In the genomic region with DNA sequence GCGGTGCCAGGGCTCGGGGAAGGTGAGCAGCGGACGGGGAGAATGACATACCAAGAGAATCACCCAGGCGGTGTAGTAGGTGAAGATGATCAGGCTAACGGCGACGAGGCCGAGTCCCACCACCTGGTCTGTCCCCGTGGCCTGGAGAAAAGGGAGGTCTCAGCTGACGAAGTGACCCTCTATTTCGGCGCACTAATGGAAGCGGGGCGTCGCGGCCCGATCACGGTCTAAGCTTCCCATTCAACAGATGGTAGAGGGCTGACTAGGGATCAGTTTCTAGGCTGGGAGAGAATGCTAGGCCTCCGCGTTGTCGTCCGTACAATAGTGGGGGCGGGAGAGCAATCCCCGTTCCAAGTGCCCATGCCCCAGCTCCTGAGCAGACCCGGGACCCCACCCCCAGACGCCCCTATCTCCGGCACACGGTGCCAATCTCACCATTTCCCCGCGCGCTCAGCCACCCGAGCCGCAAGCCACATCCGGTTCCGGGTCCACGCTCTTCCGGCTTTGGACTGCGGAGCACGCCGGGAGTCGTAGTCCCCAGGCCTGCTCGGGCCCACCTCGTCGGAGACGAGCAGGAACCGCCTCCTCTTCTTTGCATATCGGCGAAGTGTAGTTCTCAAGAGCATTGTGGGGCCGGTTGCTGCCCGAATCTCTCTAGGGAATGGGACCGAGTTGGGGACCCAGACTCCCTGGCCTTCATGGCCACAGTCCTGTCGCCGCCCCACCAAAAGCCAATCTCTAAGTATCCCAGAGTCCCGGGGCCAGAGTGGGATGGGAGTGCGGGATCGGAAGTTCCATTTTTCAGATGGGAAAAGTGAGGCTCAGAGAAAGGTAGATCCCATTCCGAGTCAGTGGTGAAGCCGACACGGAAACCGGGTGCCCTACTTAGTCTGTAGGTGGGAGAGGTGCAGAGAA, we compare ENCODE assay signal across 8 cellular contexts. TPM values are rescaled to one million over a fixed set of nuclear protein-coding genes. Genes with fewer than 3 reads are reported as not detected.
A peak's percentile ranks its signal among the peaks of the same experiment; 100 is the strongest.
DNase-seq lines count a peak whose midpoint lies in the region; ATAC-seq and TF ChIP-seq lines count a peak whose summit lies in the region.

A gene with protein sequence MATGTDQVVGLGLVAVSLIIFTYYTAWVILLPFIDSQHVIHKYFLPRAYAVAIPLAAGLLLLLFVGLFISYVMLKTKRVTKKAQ (minus strand): TSS at position 472 of the 915 bp plus-strand sequence. CDS start 34 bp downstream, at position 438.

- H3K4me3 ChIP-seq in BE2C (ENCODE audit: low read depth, low read length) = peak within 1 kb of the TSS; percentile 77
- H3K4me3 ChIP-seq in lower leg skin (ENCODE audit: low read depth, poor library complexity, severe bottlenecking) = peak within 1 kb of the TSS; percentile 30

- DNase-seq in BE2C (peak; percentile 87), NCI-H748 treated with DMSO at 0.1 percent for 48 hours (lab: John Stamatoyannopoulos, UW) (peak; percentile 30), ecto neural progenitor cell (ENCODE audit: low spot score) (peak; percentile 84), lower leg skin (ENCODE audit: low spot score in 2 of 2) (peak; percentile 65 to 94)
- DNase-seq in activated CD4-positive, alpha-beta memory T cell treated with anti-CD3 and anti-CD28 coated beads for 36 hours = peak; percentile 91
- DNase-seq in stimulated activated CD4-positive, alpha-beta T cell treated with anti-CD3 and anti-CD28 coated beads, Interleukin-4, amount 100 ng/mL, for 24 hours = peak; percentile 85

- 4 to 6% methylated on average over 54 to 57 of the region's 61 CpGs for WGBS in lower leg skin, 2 donors

- peak within 1 kb of the TSS; percentile 89 for H3K27ac Mint-ChIP-seq in activated CD4-positive, alpha-beta memory T cell treated with anti-CD3 and anti-CD28 coated beads for 36 hours

- H3K4me1 ChIP-seq in BE2C = peaks cover 5% of the 10 kb centered on the region

- intact Hi-C loops in activated CD4-positive, alpha-beta memory T cell treated with anti-CD3 and anti-CD28 coated beads for 36 hours (cut with micrococcal nuclease) = loop anchor here (2.0 to 5.0 kb wide), 2 partner anchors 33 to 180 kb away; no protein-coding TSS in a partner anchor
- intact Hi-C loops in lower leg skin (cut with DNase I; ENCODE audit: low total_unique reads) = no loop called here

- TF ChIP-seq POLR2A in GM19193 (IDR thresholded peaks at IDR 0.05; ENCODE audit: extremely low read depth, insufficient read depth, insufficient read length) (peak; percentile 87), lower leg skin (IDR thresholded peaks at IDR 0.05) (no peak)

- peak; percentile 89 for ATAC-seq in HG03432 (IDR thresholded peaks at IDR 0.05; ENCODE audit: unreplicated experiment)

- peak within 1 kb of the TSS; percentile 90 for H3K4me3 Mint-ChIP-seq in activated CD4-positive, alpha-beta memory T cell treated with anti-CD3 and anti-CD28 coated beads for 36 hours

- peaks cover 43% of the 10 kb centered on the region for H3K4me1 Mint-ChIP-seq in activated CD4-positive, alpha-beta memory T cell treated with anti-CD3 and anti-CD28 coated beads for 36 hours (ENCODE audit: low read depth)

- POLR2A ChIA-PET in activated CD4-positive, alpha-beta memory T cell treated with anti-CD3 and anti-CD28 coated beads for 36 hours (lab: Charles Lee) = interaction anchor here (0.7 to 1.0 kb wide), 2 partner anchors 9 to 97 kb away, joined by 3 read pairs; no protein-coding TSS in a partner anchor

- H3K9me3 ChIP-seq in BE2C = no peaks in the 10 kb centered on the region

- peaks cover 34% of the 10 kb centered on the region for H3K36me3 Mint-ChIP-seq in activated CD4-positive, alpha-beta memory T cell treated with anti-CD3 and anti-CD28 coated beads for 36 hours

- CTCF ChIA-PET in activated CD4-positive, alpha-beta memory T cell treated with anti-CD3 and anti-CD28 coated beads for 36 hours (lab: Charles Lee) = interaction anchor here (1.1 to 15.3 kb wide), 4 partner anchors 15 to 99 kb away, joined by 3 to 347 read pairs (median 6); no protein-coding TSS in a partner anchor

- H3K9me3 Mint-ChIP-seq in activated CD4-positive, alpha-beta memory T cell treated with anti-CD3 and anti-CD28 coated beads for 36 hours = no peaks in the 10 kb centered on the region

- no peaks in the 10 kb centered on the region for H3K27me3 Mint-ChIP-seq in activated CD4-positive, alpha-beta memory T cell treated with anti-CD3 and anti-CD28 coated beads for 36 hours

- no peak for TF ChIP-seq CTCF in BE2C (IDR thresholded peaks at IDR 0.05; ENCODE audit: low read depth, low read length)
- no peak for TF ChIP-seq CTCF in lower leg skin (IDR thresholded peaks at IDR 0.05)

- peaks cover 7% of the 10 kb centered on the region; the same call in 1 of the 2 replicates for H3K36me3 ChIP-seq in BE2C

- H3K27me3 ChIP-seq in BE2C = no peaks in the 10 kb centered on the region

RNA-seq across cellular contexts. Expression of the gene that starts here (rescaled TPM):
- polyA plus RNA-seq in BE2C (2012; ENCODE audit: insufficient read depth, insufficient read length, low read depth) = 137 TPM
- 10 to 100 TPM; 41.5 to 42.0 TPM for total RNA-seq in activated CD4-positive, alpha-beta memory T cell treated with anti-CD3 and anti-CD28 coated beads for 36 hours
- 10 to 100 TPM; 11.9 to 21.1 (median 15.8) TPM for total RNA-seq in lower leg skin

Comparison
In these comparisons a context has a peak if more than half of its experiments do, and no peak if none do; other contexts are left out.
1. Peak in every context shown above with its lines: DNase-seq, ATAC-seq and H3K4me3 ChIP-seq.
2. DNase-seq: peak in every context shown above with its lines; median percentile 91 in activated CD4-positive, alpha-beta memory T cell treated with anti-CD3 and anti-CD28 coated beads for 36 hours; 87 in BE2C; 85 in stimulated activated CD4-positive, alpha-beta T cell treated with anti-CD3 and anti-CD28 coated beads, Interleukin-4, amount 100 ng/mL, for 24 hours; 84 in ecto neural progenitor cell; 80 in lower leg skin; 30 in NCI-H748 treated with DMSO at 0.1 percent for 48 hours.